ENCODE assay signal across 8 cellular contexts in genomic region chr9:136949239-136949816, GRCh38. TPM values are rescaled to one million over a fixed set of nuclear protein-coding genes. Genes with fewer than 3 reads are reported as not detected.
DNase-seq lines count a peak whose midpoint lies in the region; ATAC-seq, FAIRE-seq and TF ChIP-seq lines count a peak whose summit lies in the region.

No MANE protein-coding gene starts in this region.

- peak overlapping the region; percentile 72 for H3K9ac ChIP-seq in astrocyte (ENCODE audit: low read length)
- peak overlapping the region; percentile 86 for H3K9ac ChIP-seq in HepG2 (ENCODE audit: insufficient read depth, low read depth, low read length)

- TF ChIP-seq CTCF in astrocyte (IDR thresholded peaks at IDR 0.05; ENCODE audit: insufficient read depth, low read depth, low read length): no peak
- no peak for TF ChIP-seq CTCF in HepG2 (CRISPR knock-in tag; IDR thresholded peaks at IDR 0.05)
- no peak for TF ChIP-seq CTCF in transverse colon (IDR thresholded peaks at IDR 0.05)
- TF ChIP-seq CTCF in GM20000 (IDR thresholded peaks at IDR 0.05; ENCODE audit: extremely low read depth, missing control alignments): no peak
- no peak for TF ChIP-seq CTCF in GM13977 (IDR thresholded peaks at IDR 0.05; ENCODE audit: extremely low read depth, insufficient read depth, missing control alignments)

- no peaks in the 10 kb centered on the region for H3K36me3 Mint-ChIP-seq in activated CD8-positive, alpha-beta memory T cell treated with anti-CD3 and anti-CD28 coated beads, Interleukin-2, amount 10 ng/mL, durations not matched to agents 7 days and 5 days
- no peaks in the 10 kb centered on the region for H3K36me3 Mint-ChIP-seq in astrocyte (ENCODE audit: low read depth, unreplicated experiment)

- H3K27ac ChIP-seq in astrocyte (ENCODE audit: low read depth, low read length): no peak overlapping the region
- peak overlapping the region; percentile 95 for H3K27ac ChIP-seq in HepG2 (ENCODE audit: extremely low read length, insufficient read depth, low read length)
- H3K27ac ChIP-seq in transverse colon: peak overlapping the region; percentile 90 to 93 (median 92)

- in situ Hi-C loops in HepG2 (cut with HindIII; ENCODE audit: extremely low pct_ligation_motif_present, low pct_unique_long_range_greater_than_20kb): loop anchor here (5.0 kb wide), 1 partner anchor 83 kb away; the partner anchor contains the start of gene FUT7
- in situ Hi-C loops in transverse colon (cut with MboI; ENCODE audit: low pct_ligation_motif_present in 1 of 4, low pct_unique_long_range_greater_than_20kb in 1 of 4, low sequenced_read_pairs in 3 of 4): no loop called here
- in situ Hi-C loops in GM13977 (cut with MboI; ENCODE audit: low pct_unique_long_range_greater_than_20kb, low sequenced_read_pairs, unreplicated experiment): no loop called here

- H3K9me3 Mint-ChIP-seq in activated CD8-positive, alpha-beta memory T cell treated with anti-CD3 and anti-CD28 coated beads, Interleukin-2, amount 10 ng/mL, durations not matched to agents 7 days and 5 days (ENCODE audit: low read depth): no peaks in the 10 kb centered on the region
- H3K9me3 Mint-ChIP-seq in astrocyte (ENCODE audit: unreplicated experiment): no peaks in the 10 kb centered on the region

- H3K27me3 ChIP-seq in astrocyte (ENCODE audit: insufficient read depth, low read length) (no peaks in the 10 kb centered on the region), HepG2 (ENCODE audit: control insufficient read depth in 1 of 2, insufficient read depth in 2 of 2, low read length in 2 of 2) (no peaks in the 10 kb centered on the region), transverse colon (no peaks in the 10 kb centered on the region)

- WGBS in HepG2 (ENCODE audit: low lambda C conversion rate): 4% methylated on average over 13 of the region's 22 CpGs
- 7 to 11% methylated on average over 5 to 21 of the region's 22 CpGs for WGBS in transverse colon (ENCODE audit: low coverage in 1 of 2), 2 donors

- H3K9me3 ChIP-seq in astrocyte (ENCODE audit: insufficient read depth, low read depth, low read length) (no peaks in the 10 kb centered on the region), HepG2 (ENCODE audit: low read length) (no peaks in the 10 kb centered on the region), transverse colon (no peaks in the 10 kb centered on the region)

- no peak for DNase-seq in activated CD8-positive, alpha-beta memory T cell treated with anti-CD3 and anti-CD28 coated beads, Interleukin-2, amount 10 ng/mL, durations not matched to agents 7 days and 5 days
- DNase-seq in activated CD8-positive, alpha-beta memory T cell treated with anti-CD3 and anti-CD28 coated beads, Interleukin-2, amount 50 U/mL, for 48 hours: no peak
- no peak for DNase-seq in astrocyte (ENCODE audit: low read depth)
- DNase-seq in HepG2 (ENCODE audit: low spot score): peak; percentile 49
- DNase-seq in transverse colon: no peak
- no peak for DNase-seq in GM20000 (ENCODE audit: low spot score)
- no peak for DNase-seq in mesenteric fat pad (ENCODE audit: low spot score)
- DNase-seq in GM13977 (ENCODE audit: low spot score): no peak

- H3K4me3 ChIP-seq in astrocyte (ENCODE audit: insufficient read depth, low read depth, low read length) (peak overlapping the region; percentile 64), HepG2 (replicated peaks in 1 of 3; ENCODE audit: insufficient read depth in 1 of 3, low read depth in 2 of 3, low read length in 3 of 3) (peak overlapping the region; percentile 68 to 90 (median 87)), transverse colon (peak overlapping the region; percentile 35 to 57 (median 52))

- H4K20me1 ChIP-seq in astrocyte (ENCODE audit: insufficient read depth, low read length): peaks cover 4% of the 10 kb centered on the region
- H4K20me1 ChIP-seq in HepG2 (ENCODE audit: insufficient read depth, low read length): no peaks in the 10 kb centered on the region

- 0 out of 4 replicates have a peak, but pooled peaks of 1 of the 2 experiments have one; percentile 5 for TF ChIP-seq EP300 in HepG2 (IDR thresholded peaks at IDR 0.05; ENCODE audit: low read depth in 2 of 2, low read length in 2 of 2)
- TF ChIP-seq EP300 in HepG2 (CRISPR knock-in tag; IDR thresholded peaks at IDR 0.05; ENCODE audit: borderline replicate concordance): no peak
- no peak for TF ChIP-seq EP300 in transverse colon (IDR thresholded peaks at IDR 0.05; ENCODE audit: low read depth)

- CTCF ChIA-PET in activated CD8-positive, alpha-beta memory T cell treated with anti-CD3 and anti-CD28 coated beads, Interleukin-2, amount 10 ng/mL, durations not matched to agents 7 days and 5 days (lab: Charles Lee): interaction anchor here (1.3 to 7.3 kb wide), 5 partner anchors 10 to 149 kb away, joined by 4 to 183 read pairs (median 15); partner anchors contain the start of genes FUT7 and PAXX
- CTCF ChIA-PET in HepG2 (lab: Yijun Ruan, JAX; ENCODE audit: low intra/inter-chr PET ratio, low total read pairs): no interaction called here

- FAIRE-seq in astrocyte (lab: Jason Lieb, UNC) (no peak), HepG2 (lab: Jason Lieb, UNC) (no peak)

- TF ChIP-seq POLR2A in HepG2 (IDR thresholded peaks at IDR 0.05; ENCODE audit: insufficient read depth in 1 of 2, low read depth in 2 of 2, low read length in 2 of 2): no peak
- TF ChIP-seq POLR2A in transverse colon (IDR thresholded peaks at IDR 0.05): no peak

- TF ChIP-seq RAD21 in HepG2 (CRISPR knock-in tag; IDR thresholded peaks at IDR 0.05): no peak

- intact Hi-C loops in HepG2 (cut with micrococcal nuclease; ENCODE audit: unreplicated experiment): loop anchor here (2.0 kb wide), 2 partner anchors 19 to 85 kb away; no protein-coding TSS in a partner anchor
- intact Hi-C loops in transverse colon (cut with DNase I; ENCODE audit: low total_unique reads): loop anchor here (5.0 to 10.0 kb wide), 2 partner anchors 83 to 85 kb away; partner anchors contain the start of genes EDF1 and FUT7

- H3K27ac Mint-ChIP-seq in activated CD8-positive, alpha-beta memory T cell treated with anti-CD3 and anti-CD28 coated beads, Interleukin-2, amount 10 ng/mL, durations not matched to agents 7 days and 5 days: peak overlapping the region; percentile 84
- no peak overlapping the region for H3K27ac Mint-ChIP-seq in astrocyte (ENCODE audit: unreplicated experiment)

- H2AFZ ChIP-seq in astrocyte (ENCODE audit: low read depth, low read length) (peak overlapping the region; percentile 98), HepG2 (ENCODE audit: low read length) (no peak overlapping the region)

- POLR2A ChIA-PET in HepG2 (lab: Yijun Ruan, JAX): interaction anchor here (0.7 to 2.5 kb wide), 13 partner anchors 12 to 626 kb away, joined by 3 to 10 read pairs (median 4); partner anchors contain the start of gene CLIC3

- H3K4me3 Mint-ChIP-seq in activated CD8-positive, alpha-beta memory T cell treated with anti-CD3 and anti-CD28 coated beads, Interleukin-2, amount 10 ng/mL, durations not matched to agents 7 days and 5 days: peak overlapping the region; percentile 76
- peak overlapping the region; percentile 76 for H3K4me3 Mint-ChIP-seq in astrocyte (ENCODE audit: unreplicated experiment)

- BruUV-seq in HepG2 (replicated peaks; lab: Mats Ljungman, UMichigan): no TSS peak

- H3K79me2 ChIP-seq in astrocyte (ENCODE audit: insufficient read depth, low read length) (no peaks in the 10 kb centered on the region), HepG2 (ENCODE audit: insufficient read depth, low read length) (peaks cover 5% of the 10 kb centered on the region)

- H3K27me3 Mint-ChIP-seq in activated CD8-positive, alpha-beta memory T cell treated with anti-CD3 and anti-CD28 coated beads, Interleukin-2, amount 10 ng/mL, durations not matched to agents 7 days and 5 days: no peaks in the 10 kb centered on the region
- no peaks in the 10 kb centered on the region for H3K27me3 Mint-ChIP-seq in astrocyte (ENCODE audit: low read depth, unreplicated experiment)

- H3K36me3 ChIP-seq in astrocyte (ENCODE audit: insufficient read depth, low read length): no peaks in the 10 kb centered on the region
- H3K36me3 ChIP-seq in HepG2 (replicated peaks in 1 of 2; ENCODE audit: control insufficient read depth in 1 of 2, insufficient read depth in 2 of 2, low read length in 2 of 2): no peaks in the 10 kb centered on the region
- no peaks in the 10 kb centered on the region for H3K36me3 ChIP-seq in transverse colon

- H3K4me2 ChIP-seq in astrocyte (ENCODE audit: low read length): peak overlapping the region; percentile 93
- H3K4me2 ChIP-seq in HepG2 (ENCODE audit: low read depth, low read length): peak overlapping the region; percentile 100

- ATAC-seq in activated CD8-positive, alpha-beta memory T cell treated with anti-CD3 and anti-CD28 coated beads, Interleukin-2, amount 10 ng/mL, durations not matched to agents 7 days and 5 days: no peak
- peak; percentile 30 for ATAC-seq in HepG2

- peaks cover 13% of the 10 kb centered on the region for H3K4me1 Mint-ChIP-seq in activated CD8-positive, alpha-beta memory T cell treated with anti-CD3 and anti-CD28 coated beads, Interleukin-2, amount 10 ng/mL, durations not matched to agents 7 days and 5 days
- H3K4me1 Mint-ChIP-seq in astrocyte (ENCODE audit: low read depth, unreplicated experiment): no peaks in the 10 kb centered on the region

- H3K4me1 ChIP-seq in astrocyte (ENCODE audit: insufficient read depth, low read length): peaks cover 7% of the 10 kb centered on the region
- peaks cover 59% of the 10 kb centered on the region for H3K4me1 ChIP-seq in HepG2 (ENCODE audit: insufficient read depth, low read length)
- H3K4me1 ChIP-seq in transverse colon: peaks cover 3 to 36% (median 23%) of the 10 kb centered on the region in 4 donors

RNA-seq across cellular contexts. Expression of gene LCN12, which starts 2.7 kb away (rescaled TPM):
- total RNA-seq in activated CD8-positive, alpha-beta memory T cell treated with anti-CD3 and anti-CD28 coated beads, Interleukin-2, amount 10 ng/mL, durations not matched to agents 7 days and 5 days: 1 to 10 TPM in 1 of 2 experiments, under 1 TPM in 1; 0.68 to 1.2 TPM
- total RNA-seq in astrocyte (not detected in 2 replicates), HepG2 (2016; rRNA removed; fragmentation: Illumina TruSeq; extraction: Trizol) (1.2 and 3.4 TPM in 2 replicates), transverse colon (10 to 100 TPM in 1 of 4 donors, 1 to 10 TPM in 3; 1.2 to 52.7 (median 5.5) TPM), mesenteric fat pad (not detected)
- total RNA-seq in HepG2 (2016; cell fraction: cytosol; rRNA removed; fragmentation: Illumina TruSeq; extraction: Trizol; ENCODE audit: low read depth): 0.97 TPM in 1 of 2 replicates, not detected in the other
- 0.89 and 3.4 TPM in 2 replicates for total RNA-seq in HepG2 (2016; cell fraction: insoluble cytoplasmic fraction; rRNA removed; fragmentation: Illumina TruSeq; extraction: Trizol)
- total RNA-seq in HepG2 (2016; cell fraction: membrane; rRNA removed; fragmentation: Illumina TruSeq; extraction: Trizol): 1.1 and 1.4 TPM in 2 replicates
- 4.3 and 4.4 TPM in 2 replicates for total RNA-seq in HepG2 (2016; cell fraction: nucleus; rRNA removed; fragmentation: Illumina TruSeq; extraction: Trizol)
- polyA plus RNA-seq in HepG2 (2011; rRNA removed): 6.9 and 7.5 TPM in 2 replicates
- polyA plus RNA-seq in HepG2 (2011; cell fraction: cytosol; rRNA removed): 1.1 and 1.6 TPM in 2 replicates
- polyA plus RNA-seq in HepG2 (2011; cell fraction: nucleus; rRNA removed): 68.8 and 75.7 TPM in 2 replicates
- polyA plus RNA-seq in HepG2 (2012): 5.5 and 6.7 TPM in 2 replicates
- polyA plus RNA-seq in HepG2 (2016; cell fraction: cytosol; fragmentation: Illumina TruSeq; extraction: Trizol; ENCODE audit: low read depth): 0.62 and 0.70 TPM in 2 replicates
- 1.5 and 1.7 TPM in 2 replicates for polyA plus RNA-seq in HepG2 (2016; cell fraction: insoluble cytoplasmic fraction; fragmentation: Illumina TruSeq; extraction: Trizol; ENCODE audit: low read depth)
- polyA plus RNA-seq in HepG2 (2016; cell fraction: membrane; fragmentation: Illumina TruSeq; extraction: Trizol; ENCODE audit: low read depth): 1.4 and 1.7 TPM in 2 replicates
- 23.3 and 27.4 TPM in 2 replicates for polyA plus RNA-seq in HepG2 (2016; cell fraction: nucleus; fragmentation: Illumina TruSeq; extraction: Trizol; ENCODE audit: insufficient read depth, low read depth)
- polyA minus RNA-seq in HepG2 (2011; rRNA and poly(A)+ RNA removed; ENCODE audit: low replicate concordance): 3.2 and 7.0 TPM in 2 replicates
- polyA minus RNA-seq in HepG2 (2011; cell fraction: cytosol; rRNA and poly(A)+ RNA removed): 1.6 and 3.5 TPM in 2 replicates
- polyA minus RNA-seq in HepG2 (2011; cell fraction: nucleus; rRNA and poly(A)+ RNA removed): 5.3 and 7.7 TPM in 2 replicates

RNA-seq across cellular contexts. Expression of gene C8G, which starts 4.3 kb away (rescaled TPM):
- total RNA-seq in activated CD8-positive, alpha-beta memory T cell treated with anti-CD3 and anti-CD28 coated beads, Interleukin-2, amount 10 ng/mL, durations not matched to agents 7 days and 5 days: 1 to 10 TPM in 1 of 2 experiments, not detected in 1; 1.7 TPM
- total RNA-seq in astrocyte (0.77 and 1.6 TPM in 2 replicates), HepG2 (2016; rRNA removed; fragmentation: Illumina TruSeq; extraction: Trizol) (2.0 and 4.9 TPM in 2 replicates), transverse colon (1 to 10 TPM in 3 of 4 donors, not detected in 1; 4.3 to 7.9 (median 6.4) TPM), mesenteric fat pad (not detected)
- 1.2 and 2.9 TPM in 2 replicates for total RNA-seq in HepG2 (2016; cell fraction: cytosol; rRNA removed; fragmentation: Illumina TruSeq; extraction: Trizol; ENCODE audit: low read depth)
- 1.4 and 4.7 TPM in 2 replicates for total RNA-seq in HepG2 (2016; cell fraction: insoluble cytoplasmic fraction; rRNA removed; fragmentation: Illumina TruSeq; extraction: Trizol)
- 2.1 and 3.5 TPM in 2 replicates for total RNA-seq in HepG2 (2016; cell fraction: membrane; rRNA removed; fragmentation: Illumina TruSeq; extraction: Trizol)
- total RNA-seq in HepG2 (2016; cell fraction: nucleus; rRNA removed; fragmentation: Illumina TruSeq; extraction: Trizol): 6.1 and 7.0 TPM in 2 replicates
- polyA plus RNA-seq in HepG2 (2011; rRNA removed): 12.8 and 18.3 TPM in 2 replicates
- 8.9 and 13.0 TPM in 2 replicates for polyA plus RNA-seq in HepG2 (2011; cell fraction: cytosol; rRNA removed)
- polyA plus RNA-seq in HepG2 (2011; cell fraction: nucleus; rRNA removed): 94.5 and 107 TPM in 2 replicates
- 15.3 and 17.5 TPM in 2 replicates for polyA plus RNA-seq in HepG2 (2012)
- 2.1 and 2.6 TPM in 2 replicates for polyA plus RNA-seq in HepG2 (2016; cell fraction: cytosol; fragmentation: Illumina TruSeq; extraction: Trizol; ENCODE audit: low read depth)
- polyA plus RNA-seq in HepG2 (2016; cell fraction: insoluble cytoplasmic fraction; fragmentation: Illumina TruSeq; extraction: Trizol; ENCODE audit: low read depth): 2.3 and 2.4 TPM in 2 replicates
- polyA plus RNA-seq in HepG2 (2016; cell fraction: membrane; fragmentation: Illumina TruSeq; extraction: Trizol; ENCODE audit: low read depth): 2.2 and 3.1 TPM in 2 replicates
- 10.1 and 13.4 TPM in 2 replicates for polyA plus RNA-seq in HepG2 (2016; cell fraction: nucleus; fragmentation: Illumina TruSeq; extraction: Trizol; ENCODE audit: insufficient read depth, low read depth)
- 0.70 and 11.9 TPM in 2 replicates for polyA minus RNA-seq in HepG2 (2011; rRNA and poly(A)+ RNA removed; ENCODE audit: low replicate concordance)
- polyA minus RNA-seq in HepG2 (2011; cell fraction: cytosol; rRNA and poly(A)+ RNA removed): 3.6 and 6.2 TPM in 2 replicates
- polyA minus RNA-seq in HepG2 (2011; cell fraction: nucleus; rRNA and poly(A)+ RNA removed): 7.0 and 7.2 TPM in 2 replicates

RNA-seq across cellular contexts. Expression of gene FBXW5, which starts 4.8 kb away (rescaled TPM):
- total RNA-seq in activated CD8-positive, alpha-beta memory T cell treated with anti-CD3 and anti-CD28 coated beads, Interleukin-2, amount 10 ng/mL, durations not matched to agents 7 days and 5 days: 100 to 1,000 TPM; 106 to 107 TPM
- total RNA-seq in astrocyte (67.7 and 70.4 TPM in 2 replicates), HepG2 (2016; rRNA removed; fragmentation: Illumina TruSeq; extraction: Trizol) (47.4 and 60.4 TPM in 2 replicates), transverse colon (100 to 1,000 TPM; 294 to 820 (median 446) TPM), mesenteric fat pad (95.2 TPM)
- 101 and 115 TPM in 2 replicates for total RNA-seq in HepG2 (2016; cell fraction: cytosol; rRNA removed; fragmentation: Illumina TruSeq; extraction: Trizol; ENCODE audit: low read depth)
- 43.2 and 63.0 TPM in 2 replicates for total RNA-seq in HepG2 (2016; cell fraction: insoluble cytoplasmic fraction; rRNA removed; fragmentation: Illumina TruSeq; extraction: Trizol)
- 157 and 168 TPM in 2 replicates for total RNA-seq in HepG2 (2016; cell fraction: membrane; rRNA removed; fragmentation: Illumina TruSeq; extraction: Trizol)
- total RNA-seq in HepG2 (2016; cell fraction: nucleus; rRNA removed; fragmentation: Illumina TruSeq; extraction: Trizol): 38.4 and 45.7 TPM in 2 replicates
- polyA plus RNA-seq in HepG2 (2011; rRNA removed): 52.0 and 76.2 TPM in 2 replicates
- 70.1 and 111 TPM in 2 replicates for polyA plus RNA-seq in HepG2 (2011; cell fraction: cytosol; rRNA removed)
- polyA plus RNA-seq in HepG2 (2011; cell fraction: nucleus; rRNA removed): 318 and 399 TPM in 2 replicates
- 33.4 and 43.8 TPM in 2 replicates for polyA plus RNA-seq in HepG2 (2012)
- 106 and 116 TPM in 2 replicates for polyA plus RNA-seq in HepG2 (2016; cell fraction: cytosol; fragmentation: Illumina TruSeq; extraction: Trizol; ENCODE audit: low read depth)
- polyA plus RNA-seq in HepG2 (2016; cell fraction: insoluble cytoplasmic fraction; fragmentation: Illumina TruSeq; extraction: Trizol; ENCODE audit: low read depth): 41.2 and 50.1 TPM in 2 replicates
- polyA plus RNA-seq in HepG2 (2016; cell fraction: membrane; fragmentation: Illumina TruSeq; extraction: Trizol; ENCODE audit: low read depth): 127 and 134 TPM in 2 replicates
- polyA plus RNA-seq in HepG2 (2016; cell fraction: nucleus; fragmentation: Illumina TruSeq; extraction: Trizol; ENCODE audit: insufficient read depth, low read depth): 94.3 and 97.4 TPM in 2 replicates
- polyA minus RNA-seq in HepG2 (2011; rRNA and poly(A)+ RNA removed; ENCODE audit: low replicate concordance): 183 and 195 TPM in 2 replicates
- polyA minus RNA-seq in HepG2 (2011; cell fraction: cytosol; rRNA and poly(A)+ RNA removed): 55.6 and 63.5 TPM in 2 replicates
- 34.1 and 36.8 TPM in 2 replicates for polyA minus RNA-seq in HepG2 (2011; cell fraction: nucleus; rRNA and poly(A)+ RNA removed)

RNA-seq across cellular contexts. Expression of gene PTGDS, which starts 28.0 kb away (rescaled TPM):
- total RNA-seq in activated CD8-positive, alpha-beta memory T cell treated with anti-CD3 and anti-CD28 coated beads, Interleukin-2, amount 10 ng/mL, durations not matched to agents 7 days and 5 days: 1 to 10 TPM; 1.2 to 3.2 TPM
- total RNA-seq in astrocyte: 5.0 and 5.6 TPM in 2 replicates
- 0.33 TPM in 1 of 2 replicates, not detected in the other for total RNA-seq in HepG2 (2016; rRNA removed; fragmentation: Illumina TruSeq; extraction: Trizol)
- not detected in 2 replicates for total RNA-seq in HepG2 (2016; cell fraction: cytosol; rRNA removed; fragmentation: Illumina TruSeq; extraction: Trizol; ENCODE audit: low read depth)
- total RNA-seq in HepG2 (2016; cell fraction: insoluble cytoplasmic fraction; rRNA removed; fragmentation: Illumina TruSeq; extraction: Trizol): not detected in 2 replicates
- not detected in 2 replicates for total RNA-seq in HepG2 (2016; cell fraction: membrane; rRNA removed; fragmentation: Illumina TruSeq; extraction: Trizol)
- total RNA-seq in HepG2 (2016; cell fraction: nucleus; rRNA removed; fragmentation: Illumina TruSeq; extraction: Trizol): not detected in 2 replicates
- polyA plus RNA-seq in HepG2 (2011; rRNA removed): 0.31 and 0.50 TPM in 2 replicates
- polyA plus RNA-seq in HepG2 (2011; cell fraction: cytosol; rRNA removed): 0.12 and 0.13 TPM in 2 replicates
- polyA plus RNA-seq in HepG2 (2011; cell fraction: nucleus; rRNA removed): 0.90 and 1.8 TPM in 2 replicates
- polyA plus RNA-seq in HepG2 (2012): not detected in 2 replicates
- polyA plus RNA-seq in HepG2 (2016; cell fraction: cytosol; fragmentation: Illumina TruSeq; extraction: Trizol; ENCODE audit: low read depth): not detected in 2 replicates
- not detected in 2 replicates for polyA plus RNA-seq in HepG2 (2016; cell fraction: insoluble cytoplasmic fraction; fragmentation: Illumina TruSeq; extraction: Trizol; ENCODE audit: low read depth)
- polyA plus RNA-seq in HepG2 (2016; cell fraction: membrane; fragmentation: Illumina TruSeq; extraction: Trizol; ENCODE audit: low read depth): not detected in 2 replicates
- not detected in 2 replicates for polyA plus RNA-seq in HepG2 (2016; cell fraction: nucleus; fragmentation: Illumina TruSeq; extraction: Trizol; ENCODE audit: insufficient read depth, low read depth)
- 4.6 TPM in 1 of 2 replicates, not detected in the other for polyA minus RNA-seq in HepG2 (2011; rRNA and poly(A)+ RNA removed; ENCODE audit: low replicate concordance)
- polyA minus RNA-seq in HepG2 (2011; cell fraction: cytosol; rRNA and poly(A)+ RNA removed): not detected in 2 replicates
- polyA minus RNA-seq in HepG2 (2011; cell fraction: nucleus; rRNA and poly(A)+ RNA removed): not detected in 2 replicates
- total RNA-seq in transverse colon: 10 to 100 TPM in 3 of 4 donors, 1 to 10 TPM in 1; 6.8 to 59.1 (median 17.8) TPM
- total RNA-seq in mesenteric fat pad: 249 TPM

RNA-seq across cellular contexts. Expression of gene LCNL1, which starts 33.5 kb away (rescaled TPM):
- total RNA-seq in activated CD8-positive, alpha-beta memory T cell treated with anti-CD3 and anti-CD28 coated beads, Interleukin-2, amount 10 ng/mL, durations not matched to agents 7 days and 5 days: under 1 TPM in 1 of 2 experiments, not detected in 1; 0.09 TPM
- 0.22 and 0.45 TPM in 2 replicates for total RNA-seq in astrocyte
- total RNA-seq in HepG2 (2016; rRNA removed; fragmentation: Illumina TruSeq; extraction: Trizol): not detected in 2 replicates
- not detected in 2 replicates for total RNA-seq in HepG2 (2016; cell fraction: cytosol; rRNA removed; fragmentation: Illumina TruSeq; extraction: Trizol; ENCODE audit: low read depth)
- not detected in 2 replicates for total RNA-seq in HepG2 (2016; cell fraction: insoluble cytoplasmic fraction; rRNA removed; fragmentation: Illumina TruSeq; extraction: Trizol)
- total RNA-seq in HepG2 (2016; cell fraction: membrane; rRNA removed; fragmentation: Illumina TruSeq; extraction: Trizol): not detected in 2 replicates
- total RNA-seq in HepG2 (2016; cell fraction: nucleus; rRNA removed; fragmentation: Illumina TruSeq; extraction: Trizol): not detected in 2 replicates
- polyA plus RNA-seq in HepG2 (2011; rRNA removed): not detected in 2 replicates
- polyA plus RNA-seq in HepG2 (2011; cell fraction: cytosol; rRNA removed): not detected in 2 replicates
- polyA plus RNA-seq in HepG2 (2011; cell fraction: nucleus; rRNA removed): 0.40 and 0.43 TPM in 2 replicates
- not detected in 2 replicates for polyA plus RNA-seq in HepG2 (2012)
- polyA plus RNA-seq in HepG2 (2016; cell fraction: cytosol; fragmentation: Illumina TruSeq; extraction: Trizol; ENCODE audit: low read depth): not detected in 2 replicates
- polyA plus RNA-seq in HepG2 (2016; cell fraction: insoluble cytoplasmic fraction; fragmentation: Illumina TruSeq; extraction: Trizol; ENCODE audit: low read depth): not detected in 2 replicates
- not detected in 2 replicates for polyA plus RNA-seq in HepG2 (2016; cell fraction: membrane; fragmentation: Illumina TruSeq; extraction: Trizol; ENCODE audit: low read depth)
- polyA plus RNA-seq in HepG2 (2016; cell fraction: nucleus; fragmentation: Illumina TruSeq; extraction: Trizol; ENCODE audit: insufficient read depth, low read depth): not detected in 2 replicates
- 3.1 TPM in 1 of 2 replicates, not detected in the other for polyA minus RNA-seq in HepG2 (2011; rRNA and poly(A)+ RNA removed; ENCODE audit: low replicate concordance)
- not detected in 2 replicates for polyA minus RNA-seq in HepG2 (2011; cell fraction: cytosol; rRNA and poly(A)+ RNA removed)
- 0.13 and 0.25 TPM in 2 replicates for polyA minus RNA-seq in HepG2 (2011; cell fraction: nucleus; rRNA and poly(A)+ RNA removed)
- under 1 TPM in 2 of 4 donors, not detected in 2; 0.27 to 0.75 TPM for total RNA-seq in transverse colon
- 0.71 TPM for total RNA-seq in mesenteric fat pad
